In genomic region chr11:125070699-125071254, GRCh38 we compare ENCODE assay signal across 9 cellular contexts. TPM values are rescaled to one million over a fixed set of nuclear protein-coding genes. Genes with fewer than 3 reads are reported as not detected.
A peak's percentile ranks its signal among the peaks of the same experiment; 100 is the strongest.
DNase-seq lines count a peak whose midpoint lies in the region; ATAC-seq and TF ChIP-seq lines count a peak whose summit lies in the region.
"Had no signal": no experiment of that assay in that cellular context is flagged by ENCODE, and none has a peak within 500 bp of the region (broad histone marks: within the 10 kb centered on the region; RNA-seq: fewer than 3 reads in every experiment).

No MANE protein-coding gene starts in this region.

- no peak overlapping the region for H3K4me3 ChIP-seq in fibroblast of the aortic adventitia (ENCODE audit: low read depth, low read length)
- H3K4me3 ChIP-seq: cardiac muscle cell had no signal

- no peak for TF ChIP-seq CTCF in fibroblast of the aortic adventitia (IDR thresholded peaks at IDR 0.05; ENCODE audit: insufficient read depth, low read length)

- TF ChIP-seq POLR2A in GM19099 (IDR thresholded peaks at IDR 0.05; ENCODE audit: extremely low read depth, insufficient read length, low read depth): peak; percentile 38

- ATAC-seq in HG03103 (IDR thresholded peaks at IDR 0.05; ENCODE audit: low read depth, unreplicated experiment): peak; percentile 65

- intact Hi-C loops in posterior vena cava (cut with DNase I): no loop called here

- DNase-seq in AML-193 (lab: John Stamatoyannopoulos, UW): peak; percentile 97
- peak; percentile 98 for DNase-seq in SKM-1 treated with dmso at 0.1 percent for 144 hours (lab: John Stamatoyannopoulos, UW; ENCODE audit: unreplicated experiment)
- DNase-seq in fibroblast of the aortic adventitia (ENCODE audit: low read depth): peak; percentile 82
- DNase-seq in posterior vena cava (ENCODE audit: low spot score): peak; percentile 93
- DNase-seq in NCI-H2081 treated with DMSO at 0.1 percent for 48 hours (lab: John Stamatoyannopoulos, UW): no peak
- no peak for DNase-seq in stimulated activated CD4-positive, alpha-beta T cell treated with anti-CD3 and anti-CD28 coated beads, Interleukin-4, amount 100 ng/mL, for 1 hour

RNA-seq across cellular contexts. Expression of gene SLC37A2, which starts 7.7 kb away (rescaled TPM):
- total RNA-seq in fibroblast of the aortic adventitia (ENCODE audit: low replicate concordance) (0.08 and 0.63 TPM in 2 replicates), posterior vena cava (10 to 100 TPM in 1 of 2 donors, 1 to 10 TPM in 1; 6.6 to 10.5 TPM)

RNA-seq across cellular contexts. Expression of gene TMEM218, which starts 40.6 kb away (rescaled TPM):
- 9.2 and 35.1 TPM in 2 replicates for total RNA-seq in fibroblast of the aortic adventitia (ENCODE audit: low replicate concordance)
- total RNA-seq in posterior vena cava: 10 to 100 TPM; 12.5 to 15.7 TPM

Comparison
In these comparisons a context has a peak if more than half of its experiments do, and no peak if none do; other contexts are left out.
1. DNase-seq: peak in AML-193 (2 of 2), SKM-1 treated with dmso at 0.1 percent for 144 hours (single experiment), fibroblast of the aortic adventitia (single experiment) and posterior vena cava (single experiment); none in NCI-H2081 treated with DMSO at 0.1 percent for 48 hours (single experiment) and stimulated activated CD4-positive, alpha-beta T cell treated with anti-CD3 and anti-CD28 coated beads, Interleukin-4, amount 100 ng/mL, for 1 hour (single experiment).